Comparison of ENCODE assay signal across 8 cellular contexts in genomic region chr2:64859208-64860161, GRCh38.
DNase-seq lines count a peak whose midpoint lies in the region; FAIRE-seq and TF ChIP-seq lines count a peak whose summit lies in the region.

No MANE protein-coding gene starts in this region.

- peaks cover 27% of the 10 kb centered on the region for H3K27me3 Mint-ChIP-seq in activated naive CD4-positive, alpha-beta T cell treated with anti-CD3 and anti-CD28 coated beads, Interleukin-2, amount 10 ng/mL, durations not matched to agents 7 days and 5 days

- H3K36me3 Mint-ChIP-seq in activated naive CD4-positive, alpha-beta T cell treated with anti-CD3 and anti-CD28 coated beads, Interleukin-2, amount 10 ng/mL, durations not matched to agents 7 days and 5 days, result no peaks in the 10 kb centered on the region

- no peaks in the 10 kb centered on the region for H3K9me3 Mint-ChIP-seq in activated naive CD4-positive, alpha-beta T cell treated with anti-CD3 and anti-CD28 coated beads, Interleukin-2, amount 10 ng/mL, durations not matched to agents 7 days and 5 days

- intact Hi-C loops in transverse colon (cut with DNase I; ENCODE audit: low total_unique reads), result loop anchor here (2.0 to 5.0 kb wide), 2 partner anchors 107 to 215 kb away; no protein-coding TSS in a partner anchor

- no peaks in the 10 kb centered on the region for H3K27me3 ChIP-seq in transverse colon

- peak; percentile 70 for TF ChIP-seq POLR2A in transverse colon (IDR thresholded peaks at IDR 0.05)

- DNase-seq in activated naive CD4-positive, alpha-beta T cell treated with anti-CD3 and anti-CD28 coated beads, Interleukin-2, amount 10 ng/mL, durations not matched to agents 7 days and 5 days, result peak; percentile 24
- DNase-seq in activated naive CD4-positive, alpha-beta T cell (lab: John Stamatoyannopoulos, UW), result no peak
- DNase-seq in HTR-8/SVneo (ENCODE audit: insufficient read length, low spot score) (peak; percentile 77), RPMI8226 (peak; percentile 84), epithelial cell of esophagus (ENCODE audit: low read depth) (peak; percentile 80), mesenteric fat pad (ENCODE audit: low spot score) (peak; percentile 93), transverse colon (peak; percentile 94)
- no peak for DNase-seq in activated effector memory CD4-positive, alpha-beta T cell treated with Interleukin-2 at 50 U/mL for 16 hours

- WGBS in transverse colon (ENCODE audit: low coverage in 1 of 2), 2 donors, result 11% methylated on average over 49 of the region's 63 CpGs; no CpG with 5 or more reads in 1 of the 2 donors

- CTCF ChIA-PET in activated naive CD4-positive, alpha-beta T cell treated with anti-CD3 and anti-CD28 coated beads, Interleukin-2, amount 10 ng/mL, durations not matched to agents 7 days and 5 days (lab: Charles Lee), result interaction anchor here (0.9 to 2.3 kb wide), 7 partner anchors 7 to 336 kb away, joined by 3 to 8 read pairs (median 4); no protein-coding TSS in a partner anchor

- no peak overlapping the region for H3K4me3 Mint-ChIP-seq in activated naive CD4-positive, alpha-beta T cell treated with anti-CD3 and anti-CD28 coated beads, Interleukin-2, amount 10 ng/mL, durations not matched to agents 7 days and 5 days

- H3K4me1 ChIP-seq in transverse colon, result peaks cover 22 to 50% (median 36%) of the 10 kb centered on the region in 4 donors

- H3K27ac ChIP-seq in transverse colon, result peak overlapping the region; percentile 95 to 97 (median 96)

- no peak for TF ChIP-seq EP300 in transverse colon (IDR thresholded peaks at IDR 0.05; ENCODE audit: low read depth)

- no peaks in the 10 kb centered on the region for H3K36me3 ChIP-seq in transverse colon

- no peak for TF ChIP-seq CTCF in epithelial cell of esophagus (IDR thresholded peaks at IDR 0.05; ENCODE audit: insufficient read depth, low read depth, low read length, missing control alignments)
- peak in 2 of 5 experiments; percentile 18 to 40 for TF ChIP-seq CTCF in transverse colon (IDR thresholded peaks at IDR 0.05)

- FAIRE-seq in HTR-8/SVneo (lab: Jason Lieb, UNC), result no peak

- no peaks in the 10 kb centered on the region for H3K9me3 ChIP-seq in transverse colon

- in situ Hi-C loops in transverse colon (cut with MboI; ENCODE audit: low pct_ligation_motif_present in 1 of 4, low pct_unique_long_range_greater_than_20kb in 1 of 4, low sequenced_read_pairs in 3 of 4), result loop anchor here (5.0 to 10.0 kb wide), 5 partner anchors 105 to 265 kb away; no protein-coding TSS in a partner anchor

- H3K27ac Mint-ChIP-seq in activated naive CD4-positive, alpha-beta T cell treated with anti-CD3 and anti-CD28 coated beads, Interleukin-2, amount 10 ng/mL, durations not matched to agents 7 days and 5 days, result no peak overlapping the region

- H3K4me3 ChIP-seq in epithelial cell of esophagus (ENCODE audit: low read length), result peak overlapping the region; percentile 21
- H3K4me3 ChIP-seq in transverse colon, result peak overlapping the region; percentile 5 to 53 (median 38)

- peaks cover 11% of the 10 kb centered on the region for H3K4me1 Mint-ChIP-seq in activated naive CD4-positive, alpha-beta T cell treated with anti-CD3 and anti-CD28 coated beads, Interleukin-2, amount 10 ng/mL, durations not matched to agents 7 days and 5 days

Comparison
In these comparisons a context has a peak if more than half of its experiments do, and no peak if none do; other contexts are left out.
1. DNase-seq: peak in activated naive CD4-positive, alpha-beta T cell treated with anti-CD3 and anti-CD28 coated beads, Interleukin-2, amount 10 ng/mL, durations not matched to agents 7 days and 5 days (single experiment), HTR-8/SVneo (single experiment), RPMI8226 (single experiment), epithelial cell of esophagus (single experiment), mesenteric fat pad (single experiment) and transverse colon (single experiment); none in activated naive CD4-positive, alpha-beta T cell (0 of 4) and activated effector memory CD4-positive, alpha-beta T cell treated with Interleukin-2 at 50 U/mL for 16 hours (single experiment).